ENCODE assay signal across 12 cellular contexts in the genomic region with DNA sequence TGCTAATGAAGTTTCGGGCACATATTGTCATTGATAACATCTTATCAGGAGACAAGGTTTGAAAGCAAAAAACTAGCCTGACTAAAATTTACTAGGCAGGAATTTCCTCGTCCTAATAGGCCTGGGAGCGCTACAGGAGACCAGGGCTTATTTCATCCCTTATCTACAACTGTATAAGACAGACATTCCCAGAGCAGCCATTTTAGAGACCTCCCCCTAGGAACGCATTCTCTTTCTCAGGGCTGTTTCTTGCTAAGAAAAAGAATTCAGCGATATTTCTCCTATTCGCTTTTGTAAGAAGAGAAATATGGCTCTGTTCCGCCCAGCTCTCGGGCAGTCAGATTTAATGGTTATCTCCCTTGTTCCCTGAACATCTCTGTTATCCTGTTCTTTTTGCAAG. TPM values are rescaled to one million over a fixed set of nuclear protein-coding genes. Genes with fewer than 3 reads are reported as not detected.
"Had no signal": no experiment of that assay in that cellular context is flagged by ENCODE, and none has a peak within 500 bp of the region (broad histone marks: within the 10 kb centered on the region; RNA-seq: fewer than 3 reads in every experiment).

No MANE protein-coding gene starts in this region.

RNA-seq across cellular contexts. Expression of a gene that starts 15.9 kb away (rescaled TPM):
- total RNA-seq: OCI-LY7, PC-3, PC-9, Peyer's patch, Right ventricle myocardium inferior, Right ventricle myocardium superior, RPMI7951, SJCRH30, SK-MEL-5, T-cell had no signal
- polyA plus RNA-seq: SK-N-SH had no signal

RNA-seq across cellular contexts. Expression of a gene that starts 34.7 kb away (rescaled TPM):
- total RNA-seq: OCI-LY7, Peyer's patch, Right ventricle myocardium inferior, Right ventricle myocardium superior, SJCRH30, SK-MEL-5, T-cell had no signal
- polyA plus RNA-seq: SK-N-SH had no signal

RNA-seq across cellular contexts. Expression of a gene that starts 52.7 kb away (rescaled TPM):
- total RNA-seq: OCI-LY7, Peyer's patch, Right ventricle myocardium inferior, Right ventricle myocardium superior, RPMI7951, SJCRH30, SJSA1, SK-MEL-5, T-cell had no signal
- polyA plus RNA-seq: SK-N-SH had no signal

RNA-seq across cellular contexts. Expression of a gene that starts 57.9 kb away (rescaled TPM):
- total RNA-seq: OCI-LY7, PC-3, PC-9, Peyer's patch, Right ventricle myocardium inferior, Right ventricle myocardium superior, RPMI7951, SJCRH30, SJSA1, SK-MEL-5, T-cell had no signal
- polyA plus RNA-seq: SK-N-SH had no signal
